Comparison of ENCODE assay signal across 1 cellular context in genomic region chr11:44784438-44784760, GRCh38.
TF ChIP-seq lines count a peak whose summit lies in the region.

No MANE protein-coding gene starts in this region.

TF ChIP-seq in K562, 482 proteins besides CTCF, POLR2A, EP300 and RAD21:
- TF ChIP-seq SPI1 (IDR thresholded peaks at IDR 0.05; ENCODE audit: borderline replicate concordance, low read depth, low read length) (peak; percentile 44; the same call in 1 of the 2 replicates), ASH1L (IDR thresholded peaks at IDR 0.05; ENCODE audit: borderline replicate concordance, low read depth, partially characterized antibody) (no peak)
